30 cellular contexts compared by ENCODE assay signal in the genomic region with DNA sequence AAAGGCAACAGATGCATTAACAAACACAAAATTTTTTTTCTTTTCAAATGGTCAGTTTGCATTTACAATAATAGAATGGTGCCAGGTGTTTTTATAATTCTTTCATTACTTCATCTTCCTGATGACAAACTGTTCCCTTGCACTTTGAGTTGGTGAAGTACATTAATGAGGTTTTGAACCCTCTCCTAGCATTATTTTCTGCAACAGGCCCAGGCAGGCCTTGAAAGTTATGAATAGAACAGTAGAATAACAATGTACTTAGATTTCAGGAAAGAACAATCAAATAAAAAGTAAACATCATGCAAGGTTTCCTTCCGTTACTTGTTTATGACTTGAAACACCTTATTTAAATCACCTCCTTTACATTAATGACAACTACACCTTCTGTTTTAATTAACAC. TPM values are rescaled to one million over a fixed set of nuclear protein-coding genes. Genes with fewer than 3 reads are reported as not detected.
"Had no signal": no experiment of that assay in that cellular context is flagged by ENCODE, and none has a peak within 500 bp of the region (broad histone marks: within the 10 kb centered on the region; RNA-seq: fewer than 3 reads in every experiment).

No MANE protein-coding gene starts in this region.

- H3K9me3 ChIP-seq: right atrium auricular region, sigmoid colon, testis, tibial nerve had no signal

- H3K4me1 ChIP-seq: right atrium auricular region, sigmoid colon, testis, tibial nerve had no signal

- H3K79me2 ChIP-seq: hepatocyte had no signal

- H3K4me3 ChIP-seq: coronary artery, hepatocyte, right atrium auricular region, sigmoid colon, skin epidermis, testis, tibial nerve had no signal

- H3K27me3 ChIP-seq: right atrium auricular region, sigmoid colon, testis, tibial nerve had no signal

- H3K4me2 ChIP-seq: hepatocyte had no signal

- H3K36me3 ChIP-seq: right atrium auricular region, sigmoid colon, tibial nerve had no signal

- DNase-seq: effector CD4-positive, alpha-beta T cell; endodermal cell; foreskin melanocyte; head of caudate nucleus; natural killer cell; posterior cingulate gyrus; sigmoid colon; stimulated activated CD4-positive, alpha-beta T cell treated with anti-CD3 and anti-CD28 coated beads, Interleukin-2, amount 100 ng/mL, for 24 hours; stimulated activated CD4-positive, alpha-beta T cell treated with anti-CD3 and anti-CD28 coated beads, Interleukin-4, amount 100 ng/mL, for 4 hours; stimulated activated naive B cell treated with anti-CD40 and anti-IgM and Interleukin-4, amounts not matched to agents 10 μg/mL and 1 μg/mL and 100 μg/mL, for 72 hours; stimulated activated naive CD8-positive, alpha-beta T cell treated with anti-CD3 and anti-CD28 coated beads, Interleukin-15, amount 100 ng/mL, for 72 hours; testis had no signal

- H3K27ac ChIP-seq: coronary artery, hepatocyte, right atrium auricular region, sigmoid colon, skin epidermis, testis, tibial nerve had no signal

- ATAC-seq: left lobe of liver; natural killer cell; stimulated activated naive B cell treated with anti-CD40 and anti-IgM and Interleukin-4, amounts not matched to agents 10 μg/mL and 1 μg/mL and 100 μg/mL, for 72 hours; stimulated activated naive CD8-positive, alpha-beta T cell treated with anti-CD3 and anti-CD28 coated beads, Interleukin-15, amount 100 ng/mL, for 72 hours had no signal

RNA-seq across cellular contexts. Expression of a gene that starts 9.6 kb away (rescaled TPM):
- total RNA-seq: dermis microvascular lymphatic vessel endothelial cell, endodermal cell, endothelial cell of umbilical vein, hepatocyte, left lobe of liver, lower leg skin, mesothelial cell of epicardium, mucosa of gallbladder, myocyte, natural killer cell, neural crest cell, osteocyte, right atrium auricular region, sigmoid colon, subcutaneous adipose tissue, tibial nerve, ureter had no signal
- polyA plus RNA-seq: endothelial cell of umbilical vein, esophagus, hepatocyte, sigmoid colon had no signal

RNA-seq across cellular contexts. Expression of a gene that starts 12.0 kb away (rescaled TPM):
- total RNA-seq: dermis microvascular lymphatic vessel endothelial cell, endothelial cell of umbilical vein, hepatocyte, kidney epithelial cell, left lobe of liver, lower leg skin, mesothelial cell of epicardium, mucosa of gallbladder, myocyte, natural killer cell, neural crest cell, osteocyte, right atrium auricular region, sigmoid colon, subcutaneous adipose tissue, tibial nerve, ureter had no signal
- polyA plus RNA-seq: endothelial cell of umbilical vein, esophagus, hepatocyte, sigmoid colon had no signal
